ENCODE assay signal across 1 cellular context in genomic region chr15:63870403-63871209, GRCh38.
TF ChIP-seq lines count a peak whose summit lies in the region.

No MANE protein-coding gene starts in this region.

TF ChIP-seq in K562, 482 proteins besides CTCF, POLR2A, EP300 and RAD21 (continued from another document):
- TF ChIP-seq YY1 (IDR thresholded peaks at IDR 0.05; ENCODE audit: borderline replicate concordance in 1 of 3, control insufficient read depth in 1 of 3, extremely low read depth in 1 of 3, insufficient read depth in 3 of 3, insufficient read length in 1 of 3, insufficient replicate concordance in 2 of 3, low read depth in 1 of 3, low read length in 2 of 3) = peak in 1 of 3 experiments; percentile 52
- no peak for TF ChIP-seq SIN3B (IDR thresholded peaks at IDR 0.05; ENCODE audit: low read depth)
- 0 out of 4 replicates have a peak, but pooled peaks of 1 of the 2 experiments have one; percentile 67 for TF ChIP-seq MLX (CRISPR knock-in tag; conservative IDR thresholded peaks at IDR 0.05)
- peak; percentile 85 for TF ChIP-seq ZNF263 (CRISPR knock-in tag; IDR thresholded peaks at IDR 0.05; ENCODE audit: borderline replicate concordance)
- peak; percentile 41; the same call in 1 of the 2 replicates for TF ChIP-seq ZFX (CRISPR knock-in tag; IDR thresholded peaks at IDR 0.05)
- no peak for TF ChIP-seq ATF4 (CRISPR knock-in tag; IDR thresholded peaks at IDR 0.05)
- TF ChIP-seq ZNF232 (CRISPR knock-in tag; IDR thresholded peaks at IDR 0.05) = peak; percentile 98
- no peak for TF ChIP-seq ARNT (IDR thresholded peaks at IDR 0.05)
- TF ChIP-seq ARID3A (IDR thresholded peaks at IDR 0.05; ENCODE audit: borderline replicate concordance, low read depth, low read length) = no peak
- no peak for TF ChIP-seq ZNF583 (CRISPR knock-in tag; IDR thresholded peaks at IDR 0.05)
- peak; percentile 90; the same call in 1 of the 2 replicates for TF ChIP-seq HDAC2 (IDR thresholded peaks at IDR 0.05)
- TF ChIP-seq HDAC1 (IDR thresholded peaks at IDR 0.05) = peak; percentile 26 to 92; a peak in 3 of 4 replicates
- TF ChIP-seq HIVEP1 (CRISPR knock-in tag; IDR thresholded peaks at IDR 0.05) = no peak
- 0 out of 2 replicates have a peak, but pooled peaks have one; percentile 8 for TF ChIP-seq JUND (IDR thresholded peaks at IDR 0.05; ENCODE audit: borderline replicate concordance, low read depth, low read length)
- TF ChIP-seq JUND (tag; IDR thresholded peaks at IDR 0.05; ENCODE audit: borderline replicate concordance, low read depth, low read length) = peak; percentile 21; the same call in 1 of the 3 replicates
- peak; percentile 81; the same call in 1 of the 2 replicates for TF ChIP-seq ZNF395 (CRISPR knock-in tag; IDR thresholded peaks at IDR 0.05)
- TF ChIP-seq PKNOX1 (IDR thresholded peaks at IDR 0.05) = peak; percentile 22; the same call in 1 of the 2 replicates
- TF ChIP-seq ZFP30 (CRISPR knock-in tag; IDR thresholded peaks at IDR 0.05; ENCODE audit: borderline replicate concordance) = no peak
- no peak for TF ChIP-seq TCF7L2 (IDR thresholded peaks at IDR 0.05; ENCODE audit: low read depth, low read length)
- peak; percentile 42 for TF ChIP-seq HCFC1 (IDR thresholded peaks at IDR 0.05; ENCODE audit: low read depth, low read length)
